In the genomic region with DNA sequence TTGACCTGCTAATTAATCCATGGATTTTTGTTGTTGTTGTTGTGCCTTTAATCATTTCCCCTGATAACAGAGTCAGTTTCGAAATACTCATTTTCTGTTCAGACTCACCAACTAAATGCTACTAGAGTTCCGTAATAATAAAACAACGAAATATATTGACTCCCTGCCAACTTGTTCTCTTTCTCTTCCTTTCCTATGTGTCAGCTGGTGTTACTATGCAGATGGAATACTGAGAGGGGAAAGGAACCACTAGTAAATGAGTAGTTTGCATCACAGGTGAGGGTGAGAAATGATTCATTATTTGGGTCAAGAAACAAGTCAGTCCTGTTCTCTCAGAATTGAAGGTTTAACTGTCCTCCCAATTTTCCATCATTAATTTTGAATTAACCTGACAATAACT, we compare ENCODE assay signal across 31 cellular contexts.
"Had no signal": no experiment of that assay in that cellular context is flagged by ENCODE, and none has a peak within 500 bp of the region (broad histone marks: within the 10 kb centered on the region; RNA-seq: fewer than 3 reads in every experiment).

No MANE protein-coding gene starts in this region.

- H3K27me3 ChIP-seq: ascending aorta, left lung, neutrophil, ovary, sigmoid colon, upper lobe of left lung, vagina had no signal

- H3K4me3 ChIP-seq: ascending aorta, heart right ventricle, left lung, ovary, sigmoid colon, upper lobe of left lung, vagina had no signal

- DNase-seq: activated CD4-positive, alpha-beta T cell treated with anti-CD3 and anti-CD28 coated beads for 4 hours; activated CD4-positive, alpha-beta T cell treated with anti-CD3 and anti-CD28 coated beads, Interleukin-2, amount 50 U/mL, for 4 hours; activated CD8-positive, alpha-beta memory T cell treated with anti-CD3 and anti-CD28 coated beads for 24 hours; activated gamma-delta T cell; activated naive CD4-positive, alpha-beta T cell treated with anti-CD3 and anti-CD28 coated beads, Interleukin-2, amount 10 ng/mL, durations not matched to agents 7 days and 5 days; activated naive CD8-positive, alpha-beta T cell treated with anti-CD3 and anti-CD28 coated beads, Interleukin-2, amount 10 ng/mL, durations not matched to agents 7 days and 5 days; activated T-cell treated with anti-CD3 and anti-CD28 coated beads, Interleukin-2, amount 50 U/mL, for 1 hour; dermis blood vessel endothelial cell; effector CD4-positive, alpha-beta T cell; foreskin melanocyte; heart right ventricle; kidney glomerular epithelial cell; left lung; naive B cell; nephron progenitor cell; ovary; sigmoid colon; small intestine; stimulated activated CD4-positive, alpha-beta T cell treated with anti-CD3 and anti-CD28 coated beads, Interleukin-4, amount 100 ng/mL, for 24 hours; substantia nigra; T-helper 1 cell; upper lobe of left lung had no signal

- H3K4me1 ChIP-seq: ascending aorta, heart right ventricle, left lung, upper lobe of left lung, vagina had no signal

- H3K36me3 Mint-ChIP-seq: activated naive CD4-positive, alpha-beta T cell treated with anti-CD3 and anti-CD28 coated beads, Interleukin-2, amount 10 ng/mL, durations not matched to agents 7 days and 5 days; activated naive CD8-positive, alpha-beta T cell treated with anti-CD3 and anti-CD28 coated beads, Interleukin-2, amount 10 ng/mL, durations not matched to agents 7 days and 5 days; mesothelial cell of epicardium; naive B cell; stimulated activated effector memory CD8-positive, alpha-beta T cell treated with anti-CD3 and anti-CD28 coated beads, Interleukin-12 subunit alpha, Interleukin-12 subunit beta, amount 100 ng/mL, for 72 hours had no signal

- H3K9me3 Mint-ChIP-seq: nephron progenitor cell; stimulated activated naive CD8-positive, alpha-beta T cell treated with anti-CD3 and anti-CD28 coated beads, Interleukin-15, Interleukin-2, amounts not matched to agents 100 ng/mL and 50 ng/mL, for 24 hours had no signal

- H3K27ac ChIP-seq: ascending aorta, heart right ventricle, left lung, neutrophil, ovary, sigmoid colon, upper lobe of left lung, vagina, VCaP had no signal

- H3K4me1 Mint-ChIP-seq: activated naive CD4-positive, alpha-beta T cell treated with anti-CD3 and anti-CD28 coated beads, Interleukin-2, amount 10 ng/mL, durations not matched to agents 7 days and 5 days; activated naive CD8-positive, alpha-beta T cell treated with anti-CD3 and anti-CD28 coated beads, Interleukin-2, amount 10 ng/mL, durations not matched to agents 7 days and 5 days; central memory CD8-positive, alpha-beta T cell; naive B cell; nephron progenitor cell; stimulated activated effector memory CD8-positive, alpha-beta T cell treated with anti-CD3 and anti-CD28 coated beads, Interleukin-12 subunit alpha, Interleukin-12 subunit beta, amount 100 ng/mL, for 72 hours had no signal

- H3K27ac Mint-ChIP-seq: activated naive CD4-positive, alpha-beta T cell treated with anti-CD3 and anti-CD28 coated beads, Interleukin-2, amount 10 ng/mL, durations not matched to agents 7 days and 5 days; activated naive CD8-positive, alpha-beta T cell treated with anti-CD3 and anti-CD28 coated beads, Interleukin-2, amount 10 ng/mL, durations not matched to agents 7 days and 5 days; mesothelial cell of epicardium; naive B cell; nephron progenitor cell; progenitor cell of endocrine pancreas; stimulated activated effector memory CD8-positive, alpha-beta T cell treated with anti-CD3 and anti-CD28 coated beads, Interleukin-12 subunit alpha, Interleukin-12 subunit beta, amount 100 ng/mL, for 72 hours; stimulated activated naive CD8-positive, alpha-beta T cell treated with anti-CD3 and anti-CD28 coated beads, Interleukin-15, Interleukin-2, amounts not matched to agents 100 ng/mL and 50 ng/mL, for 24 hours had no signal

- H3K27me3 Mint-ChIP-seq: activated naive CD4-positive, alpha-beta T cell treated with anti-CD3 and anti-CD28 coated beads, Interleukin-2, amount 10 ng/mL, durations not matched to agents 7 days and 5 days; activated naive CD8-positive, alpha-beta T cell treated with anti-CD3 and anti-CD28 coated beads, Interleukin-2, amount 10 ng/mL, durations not matched to agents 7 days and 5 days; central memory CD8-positive, alpha-beta T cell; progenitor cell of endocrine pancreas; stimulated activated naive CD8-positive, alpha-beta T cell treated with anti-CD3 and anti-CD28 coated beads, Interleukin-15, Interleukin-2, amounts not matched to agents 100 ng/mL and 50 ng/mL, for 24 hours had no signal

- H3K4me3 Mint-ChIP-seq: activated naive CD4-positive, alpha-beta T cell treated with anti-CD3 and anti-CD28 coated beads, Interleukin-2, amount 10 ng/mL, durations not matched to agents 7 days and 5 days; activated naive CD8-positive, alpha-beta T cell treated with anti-CD3 and anti-CD28 coated beads, Interleukin-2, amount 10 ng/mL, durations not matched to agents 7 days and 5 days; central memory CD8-positive, alpha-beta T cell; mesothelial cell of epicardium; naive B cell; nephron progenitor cell; stimulated activated effector memory CD8-positive, alpha-beta T cell treated with anti-CD3 and anti-CD28 coated beads, Interleukin-12 subunit alpha, Interleukin-12 subunit beta, amount 100 ng/mL, for 72 hours; stimulated activated naive CD8-positive, alpha-beta T cell treated with anti-CD3 and anti-CD28 coated beads, Interleukin-15, Interleukin-2, amounts not matched to agents 100 ng/mL and 50 ng/mL, for 24 hours had no signal

- H3K9me3 ChIP-seq: ascending aorta, heart right ventricle, left lung, neutrophil, ovary, sigmoid colon, upper lobe of left lung, vagina had no signal

- H3K36me3 ChIP-seq: ascending aorta, heart right ventricle, left lung, neutrophil, ovary, sigmoid colon, upper lobe of left lung, vagina had no signal
